In the genomic region with DNA sequence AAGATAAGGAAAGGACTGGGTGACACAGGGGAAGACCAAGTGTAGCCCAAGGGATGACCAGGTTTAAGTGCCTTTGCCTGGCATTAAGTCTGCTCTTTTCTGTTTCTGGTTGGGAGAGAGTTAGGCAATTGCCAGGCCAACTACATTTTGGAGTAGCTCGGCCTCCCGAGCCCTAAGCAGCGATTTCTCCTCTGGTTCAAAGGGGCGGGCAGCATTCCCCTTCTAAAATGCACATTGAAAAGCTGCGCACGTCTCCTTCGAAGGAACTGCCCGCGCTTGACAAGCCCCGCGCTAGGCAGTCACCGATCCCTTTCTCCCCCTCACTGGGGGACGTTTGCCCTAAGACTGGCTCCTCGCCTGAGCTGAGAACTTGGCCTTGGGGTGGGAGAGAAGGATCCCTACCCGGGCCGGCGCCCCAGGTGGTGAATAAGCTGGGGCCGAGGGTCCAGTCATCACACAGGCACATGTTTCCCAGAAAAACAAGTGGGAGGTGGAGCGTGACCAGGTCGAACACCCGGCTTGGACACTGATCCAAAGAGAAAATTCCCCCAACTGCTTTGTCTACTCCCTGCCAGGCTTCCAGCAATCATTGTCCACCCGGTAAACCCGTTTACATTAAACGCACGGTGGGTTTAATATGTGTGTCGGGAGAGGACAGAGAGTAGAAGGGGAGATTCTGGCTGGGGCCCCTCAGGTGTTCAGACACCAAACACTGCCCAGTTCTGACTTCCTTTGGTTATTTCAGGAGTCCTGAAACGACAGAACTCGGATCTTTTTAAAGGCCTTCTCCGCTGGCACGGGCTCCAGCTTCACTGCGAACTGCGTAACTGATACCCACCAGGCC, we compare ENCODE assay signal across 18 cellular contexts. TPM values are rescaled to one million over a fixed set of nuclear protein-coding genes. Genes with fewer than 3 reads are reported as not detected.
A peak's percentile ranks its signal among the peaks of the same experiment; 100 is the strongest.
DNase-seq lines count a peak whose midpoint lies in the region; ATAC-seq, FAIRE-seq and TF ChIP-seq lines count a peak whose summit lies in the region.
"Had no signal": no experiment of that assay in that cellular context is flagged by ENCODE, and none has a peak within 500 bp of the region (broad histone marks: within the 10 kb centered on the region; RNA-seq: fewer than 3 reads in every experiment).

No MANE protein-coding gene starts in this region.

- in situ Hi-C loops in G401 (cut with HindIII; ENCODE audit: low sequenced_read_pairs), result no loop called here

- no peaks in the 10 kb centered on the region for H3K9me3 Mint-ChIP-seq in stimulated activated effector memory CD8-positive, alpha-beta T cell treated with anti-CD3 and anti-CD28 coated beads, Interleukin-12 subunit alpha, Interleukin-12 subunit beta, amount 100 ng/mL, for 72 hours
- H3K9me3 Mint-ChIP-seq: activated naive CD4-positive, alpha-beta T cell treated with anti-CD3 and anti-CD28 coated beads, Interleukin-2, amount 50 U/mL, for 24 hours had no signal

- DNase-seq in NCI-H82 (lab: John Stamatoyannopoulos, UW) (peak; percentile 12), NCI-H82 treated with DMSO at 0.1 percent for 48 hours (lab: John Stamatoyannopoulos, UW; ENCODE audit: unreplicated experiment) (no peak), NCI-H69 (lab: John Stamatoyannopoulos, UW) (peak; percentile 27), G401 (ENCODE audit: low spot score) (no peak), germinal center (ENCODE audit: low spot score) (no peak), D721Med (ENCODE audit: insufficient read length, low spot score) (no peak)
- DNase-seq in stimulated activated effector memory CD8-positive, alpha-beta T cell treated with anti-CD3 and anti-CD28 coated beads, Interleukin-12 subunit alpha, Interleukin-12 subunit beta, amount 100 ng/mL, for 72 hours (ENCODE audit: low spot score in 2 of 2), result no peak
- DNase-seq: lower lobe of right lung; NCI-H1092; NCI-H2171; stimulated activated CD4-positive, alpha-beta T cell treated with anti-CD3 and anti-CD28 coated beads, Interleukin-4, amount 100 ng/mL, for 4 hours; T-helper 17 cell; transverse colon had no signal

- H3K27ac Mint-ChIP-seq in stimulated activated effector memory CD8-positive, alpha-beta T cell treated with anti-CD3 and anti-CD28 coated beads, Interleukin-12 subunit alpha, Interleukin-12 subunit beta, amount 100 ng/mL, for 72 hours, result no peak overlapping the region
- H3K27ac Mint-ChIP-seq: activated naive CD4-positive, alpha-beta T cell treated with anti-CD3 and anti-CD28 coated beads, Interleukin-2, amount 50 U/mL, for 24 hours; T-helper 17 cell had no signal

- no peak for TF ChIP-seq CTCF in D721Med (IDR thresholded peaks at IDR 0.05; ENCODE audit: insufficient read depth, missing control alignments)

- ATAC-seq in stimulated activated effector memory CD8-positive, alpha-beta T cell treated with anti-CD3 and anti-CD28 coated beads, Interleukin-12 subunit alpha, Interleukin-12 subunit beta, amount 100 ng/mL, for 72 hours, result no peak
- ATAC-seq: activated CD4-positive, CD25-positive, alpha-beta regulatory T cell treated with anti-CD3 and anti-CD28 coated beads, Interleukin-2, amount 50 U/mL, for 24 hours; K562; lower lobe of right lung; T-helper 17 cell had no signal

- peak overlapping the region; percentile 34; the same call in 1 of the 2 replicates for H3K4me3 ChIP-seq in iPS-18c (ENCODE audit: insufficient read depth, low read depth, low read length)
- H3K4me3 ChIP-seq: K562 had no signal

- peaks cover 7% of the 10 kb centered on the region for H3K4me1 Mint-ChIP-seq in stimulated activated effector memory CD8-positive, alpha-beta T cell treated with anti-CD3 and anti-CD28 coated beads, Interleukin-12 subunit alpha, Interleukin-12 subunit beta, amount 100 ng/mL, for 72 hours

- H3K4me3 Mint-ChIP-seq in stimulated activated effector memory CD8-positive, alpha-beta T cell treated with anti-CD3 and anti-CD28 coated beads, Interleukin-12 subunit alpha, Interleukin-12 subunit beta, amount 100 ng/mL, for 72 hours, result peak overlapping the region; percentile 72

- H3K9me3 ChIP-seq in iPS-18c (ENCODE audit: control insufficient read depth, insufficient read depth, low read length), result peaks cover 2% of the 10 kb centered on the region
- H3K9me3 ChIP-seq: lower lobe of right lung, transverse colon had no signal

- no peaks in the 10 kb centered on the region for H3K36me3 Mint-ChIP-seq in stimulated activated effector memory CD8-positive, alpha-beta T cell treated with anti-CD3 and anti-CD28 coated beads, Interleukin-12 subunit alpha, Interleukin-12 subunit beta, amount 100 ng/mL, for 72 hours
- H3K36me3 Mint-ChIP-seq: activated naive CD4-positive, alpha-beta T cell treated with anti-CD3 and anti-CD28 coated beads, Interleukin-2, amount 50 U/mL, for 24 hours had no signal

- no peak for FAIRE-seq in D721Med (lab: Jason Lieb, UNC)
- FAIRE-seq: bronchial epithelial cell, K562 had no signal

RNA-seq across cellular contexts. Expression of a gene that starts 4.0 kb away (rescaled TPM):
- 0.20 TPM in 1 of 2 replicates, not detected in the other for total RNA-seq in G401 (2014; rRNA removed; shearing (Covaris generic))
- total RNA-seq: bronchial epithelial cell, K562, T-helper 17 cell, transverse colon had no signal

Comparison
In these comparisons a context has a peak if more than half of its experiments do, and no peak if none do; other contexts are left out.
1. DNase-seq: peak in NCI-H82 (single experiment) and NCI-H69 (single experiment); none in NCI-H82 treated with DMSO at 0.1 percent for 48 hours (single experiment), stimulated activated effector memory CD8-positive, alpha-beta T cell treated with anti-CD3 and anti-CD28 coated beads, Interleukin-12 subunit alpha, Interleukin-12 subunit beta, amount 100 ng/mL, for 72 hours (0 of 2), G401 (single experiment), germinal center (single experiment) and D721Med (single experiment).